In the genomic region with DNA sequence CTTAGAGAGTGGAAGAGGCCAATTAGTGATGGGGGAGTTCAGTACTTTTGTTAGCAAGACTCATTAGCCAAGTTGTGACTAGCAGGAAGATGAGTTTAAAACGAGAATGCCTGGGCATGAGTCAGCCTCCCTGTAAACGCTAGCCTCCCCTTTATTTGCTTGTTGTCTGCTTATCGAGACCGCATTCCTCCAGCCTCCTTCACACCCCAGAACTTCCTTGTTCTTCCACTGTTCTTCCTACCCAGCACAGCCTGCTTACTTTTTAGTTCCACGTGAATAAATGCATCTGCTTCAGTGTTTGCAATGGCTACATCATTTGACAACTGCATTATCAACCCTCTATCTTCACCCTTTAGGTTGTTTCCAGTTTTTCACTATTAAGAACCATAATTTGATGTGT, we compare ENCODE assay signal across 20 cellular contexts. TPM values are rescaled to one million over a fixed set of nuclear protein-coding genes. Genes with fewer than 3 reads are reported as not detected.
"Had no signal": no experiment of that assay in that cellular context is flagged by ENCODE, and none has a peak within 500 bp of the region (broad histone marks: within the 10 kb centered on the region; RNA-seq: fewer than 3 reads in every experiment).

No MANE protein-coding gene starts in this region.

- H3K9me3 Mint-ChIP-seq: stimulated activated memory B cell treated with anti-CD40 and anti-IgM and Interleukin-4, amounts not matched to agents 10 μg/mL and 1 μg/mL and 100 μg/mL, for 72 hours had no signal

- H3K9me3 ChIP-seq: body of pancreas, gastrocnemius medialis, heart left ventricle, thyroid gland, uterus had no signal

- H3K4me1 Mint-ChIP-seq: activated naive CD8-positive, alpha-beta T cell treated with anti-CD3 and anti-CD28 coated beads for 36 hours; WTC11 had no signal

- H3K4me3 ChIP-seq: body of pancreas, gastrocnemius medialis, heart left ventricle, lung, thyroid gland, uterus had no signal

- H3K27me3 Mint-ChIP-seq: activated naive CD8-positive, alpha-beta T cell treated with anti-CD3 and anti-CD28 coated beads for 36 hours; stimulated activated memory B cell treated with anti-CD40 and anti-IgM and Interleukin-4, amounts not matched to agents 10 μg/mL and 1 μg/mL and 100 μg/mL, for 72 hours had no signal

- H3K27ac ChIP-seq: body of pancreas, gastrocnemius medialis, heart left ventricle, thyroid gland, uterus had no signal

- H3K36me3 ChIP-seq: gastrocnemius medialis, heart left ventricle, thyroid gland, uterus had no signal

- H3K36me3 Mint-ChIP-seq: naive thymus-derived CD8-positive, alpha-beta T cell; stimulated activated memory B cell treated with anti-CD40 and anti-IgM and Interleukin-4, amounts not matched to agents 10 μg/mL and 1 μg/mL and 100 μg/mL, for 72 hours; WTC11 had no signal

- H3K27ac Mint-ChIP-seq: activated CD8-positive, alpha-beta T cell treated with anti-CD3 and anti-CD28 coated beads, Interleukin-2, amount 10 ng/mL, durations not matched to agents 7 days and 5 days; activated naive CD8-positive, alpha-beta T cell treated with anti-CD3 and anti-CD28 coated beads for 36 hours; stimulated activated memory B cell treated with anti-CD40 and anti-IgM and Interleukin-4, amounts not matched to agents 10 μg/mL and 1 μg/mL and 100 μg/mL, for 72 hours; T-helper 17 cell; WTC11 had no signal

- ATAC-seq: activated CD8-positive, alpha-beta T cell treated with anti-CD3 and anti-CD28 coated beads, Interleukin-2, amount 10 ng/mL, durations not matched to agents 7 days and 5 days; body of pancreas; gastrocnemius medialis; heart left ventricle; left colon; naive thymus-derived CD8-positive, alpha-beta T cell; stimulated activated memory B cell treated with anti-CD40 and anti-IgM and Interleukin-4, amounts not matched to agents 10 μg/mL and 1 μg/mL and 100 μg/mL, for 72 hours; T-helper 17 cell; WTC11 had no signal

- H3K4me1 ChIP-seq: body of pancreas, gastrocnemius medialis, heart left ventricle, thyroid gland, uterus had no signal

- DNase-seq: activated CD4-positive, alpha-beta T cell treated with anti-CD3 and anti-CD28 coated beads for 4 hours; activated CD8-positive, alpha-beta memory T cell treated with anti-CD3 and anti-CD28 coated beads, Interleukin-2, amount 50 U/mL, for 48 hours; activated CD8-positive, alpha-beta T cell treated with anti-CD3 and anti-CD28 coated beads, Interleukin-2, amount 10 ng/mL, durations not matched to agents 7 days and 5 days; activated naive CD8-positive, alpha-beta T cell treated with anti-CD3 and anti-CD28 coated beads for 36 hours; amygdala; body of pancreas; effector CD8-positive, alpha-beta T cell; gastrocnemius medialis; heart left ventricle; left colon; naive thymus-derived CD8-positive, alpha-beta T cell; nucleus accumbens; posterior cingulate gyrus; stimulated activated CD4-positive, alpha-beta T cell treated with anti-CD3 and anti-CD28 coated beads, Interleukin-2, amount 100 ng/mL, for 48 hours; T-helper 17 cell; thyroid gland; uterus had no signal

- H3K4me3 Mint-ChIP-seq: activated CD8-positive, alpha-beta T cell treated with anti-CD3 and anti-CD28 coated beads, Interleukin-2, amount 10 ng/mL, durations not matched to agents 7 days and 5 days; activated naive CD8-positive, alpha-beta T cell treated with anti-CD3 and anti-CD28 coated beads for 36 hours; naive thymus-derived CD8-positive, alpha-beta T cell; stimulated activated memory B cell treated with anti-CD40 and anti-IgM and Interleukin-4, amounts not matched to agents 10 μg/mL and 1 μg/mL and 100 μg/mL, for 72 hours; T-helper 17 cell; WTC11 had no signal

RNA-seq across cellular contexts. Expression of a gene that starts 20.2 kb away (rescaled TPM):
- total RNA-seq: body of pancreas, gastrocnemius medialis, heart left ventricle, left colon, lung, T-helper 17 cell, thyroid gland, WTC11 had no signal
- polyA plus RNA-seq: heart left ventricle, lung had no signal
